Comparison of ENCODE assay signal across 8 cellular contexts in the genomic region with DNA sequence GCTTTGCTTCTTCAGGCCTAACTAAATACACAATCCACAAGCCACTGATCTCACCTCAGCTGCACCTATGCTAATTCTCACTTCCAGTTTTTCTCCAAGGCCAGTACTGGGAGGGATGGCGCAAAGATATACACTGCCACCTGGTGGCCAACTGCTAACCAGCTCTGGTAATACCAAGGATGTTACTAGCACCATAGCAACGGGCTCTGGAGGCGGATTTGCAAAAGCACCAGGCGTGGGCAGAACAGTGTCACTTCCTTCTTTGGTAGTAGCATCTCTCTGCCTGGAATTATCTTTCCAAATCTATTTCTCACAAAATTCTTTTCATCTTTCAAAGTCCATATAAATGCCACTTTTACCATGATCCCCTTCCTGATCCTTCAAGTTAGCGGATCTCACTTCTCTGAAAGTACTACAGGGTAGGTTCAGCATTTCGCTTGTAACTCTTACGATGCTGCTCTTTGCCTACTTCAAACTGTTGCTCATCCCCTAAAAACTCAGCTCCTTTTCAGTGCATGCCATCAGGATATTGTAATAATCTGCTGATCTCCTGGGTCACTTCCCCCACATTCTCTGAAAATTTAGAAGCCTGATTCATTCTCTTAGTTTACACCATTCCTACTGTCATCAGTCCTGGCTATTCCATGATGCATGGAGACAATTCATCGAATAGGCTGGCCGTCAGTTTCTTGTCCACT. TPM values are rescaled to one million over a fixed set of nuclear protein-coding genes. Genes with fewer than 3 reads are reported as not detected.
DNase-seq lines count a peak whose midpoint lies in the region; ATAC-seq and TF ChIP-seq lines count a peak whose summit lies in the region.

No MANE protein-coding gene starts in this region.

- no TSS peak for BruUV-seq in PC-9 (replicated peaks; lab: Mats Ljungman, UMichigan)

- H3K9me3 Mint-ChIP-seq in activated T-cell treated with anti-CD3 and anti-CD28 coated beads, Interleukin-2, amount 50 U/mL, for 4 hours = no peaks in the 10 kb centered on the region

- TF ChIP-seq CTCF in PC-9 (conservative IDR thresholded peaks at IDR 0.05) = peak; percentile 94

- peak overlapping the region; percentile 57; the same call in 1 of the 2 replicates for H3K4me2 ChIP-seq in PC-9

- peaks cover 32% of the 10 kb centered on the region for H3F3A ChIP-seq in PC-9 (ENCODE audit: insufficient read depth, low read depth)

- no peak overlapping the region for H2AFZ ChIP-seq in PC-9

- H3K4me3 ChIP-seq in PC-9 = peak overlapping the region; percentile 18; the same call in 1 of the 2 replicates

- peak overlapping the region; percentile 72 for H3K27ac ChIP-seq in PC-9

- H3K9me2 ChIP-seq in PC-9 (ENCODE audit: insufficient read depth) = no peaks in the 10 kb centered on the region

- POLR2A ChIA-PET in PC-9 (lab: Charles Lee; ENCODE audit: unreplicated experiment) = interaction anchor here (0.5 to 0.7 kb wide), 4 partner anchors 19 to 69 kb away, joined by 3 to 7 read pairs (median 6); no protein-coding TSS in a partner anchor

- H3K36me3 Mint-ChIP-seq in activated T-cell treated with anti-CD3 and anti-CD28 coated beads, Interleukin-2, amount 50 U/mL, for 4 hours (ENCODE audit: insufficient read depth) = no peaks in the 10 kb centered on the region

- H3K27me3 ChIP-seq in PC-9 (ENCODE audit: insufficient read depth, low read depth) = no peaks in the 10 kb centered on the region

- peak; percentile 83 for DNase-seq in Daoy (ENCODE audit: low read depth)
- DNase-seq in HuH-7.5 (ENCODE audit: low spot score) = peak; percentile 45
- peak; percentile 83 to 87 for DNase-seq in PC-9
- DNase-seq in activated T-cell treated with anti-CD3 and anti-CD28 coated beads, Interleukin-2, amount 50 U/mL, for 4 hours = peak; percentile 82
- DNase-seq in fibroblast of peridontal ligament (ENCODE audit: extremely low read depth) = peak; percentile 88
- DNase-seq in non-pigmented ciliary epithelial cell (ENCODE audit: low read depth) = peak; percentile 72
- peak; percentile 84 for DNase-seq in stromal cell of bone marrow (ENCODE audit: low read depth)

- 0 out of 2 replicates have a peak, but pooled peaks cover 5% of the 10 kb centered on the region for H3K9me3 ChIP-seq in PC-9 (ENCODE audit: insufficient read depth, low read depth)

- H3K79me2 ChIP-seq in PC-9 (ENCODE audit: low read depth) = no peaks in the 10 kb centered on the region

- intact Hi-C loops in PC-9 (cut with micrococcal nuclease; ENCODE audit: unreplicated experiment) = loop anchor here (1.0 to 2.0 kb wide), 4 partner anchors 25 to 163 kb away; no protein-coding TSS in a partner anchor

- no peaks in the 10 kb centered on the region for H3K27me3 Mint-ChIP-seq in activated T-cell treated with anti-CD3 and anti-CD28 coated beads, Interleukin-2, amount 50 U/mL, for 4 hours (ENCODE audit: low read depth)

- CTCF ChIA-PET in PC-9 (lab: Charles Lee) = interaction anchor here (0.6 to 2.5 kb wide), 7 partner anchors 25 to 352 kb away, joined by 3 to 19 read pairs (median 4); no protein-coding TSS in a partner anchor

- no peak overlapping the region for H3K4me3 Mint-ChIP-seq in activated T-cell treated with anti-CD3 and anti-CD28 coated beads, Interleukin-2, amount 50 U/mL, for 4 hours

- no peaks in the 10 kb centered on the region for H3K36me3 ChIP-seq in PC-9 (ENCODE audit: low read depth)

- no peaks in the 10 kb centered on the region for H4K20me1 ChIP-seq in PC-9 (ENCODE audit: insufficient read depth)

- H3K4me1 Mint-ChIP-seq in activated T-cell treated with anti-CD3 and anti-CD28 coated beads, Interleukin-2, amount 50 U/mL, for 4 hours (ENCODE audit: low read depth) = peaks cover 16% of the 10 kb centered on the region

- ATAC-seq in GM21723 (IDR thresholded peaks at IDR 0.05; ENCODE audit: unreplicated experiment) = peak; percentile 99
- peak; percentile 97 to 98 for ATAC-seq in activated T-cell treated with anti-CD3 and anti-CD28 coated beads, Interleukin-2, amount 50 U/mL, for 4 hours

- peaks cover 34% of the 10 kb centered on the region for H3K4me1 ChIP-seq in PC-9 (replicated peaks; ENCODE audit: insufficient read depth)

RNA-seq across cellular contexts. Expression of a gene that starts 37.1 kb away (rescaled TPM):
- 4.1 and 5.4 TPM in 2 replicates for total RNA-seq in Daoy (2014; rRNA removed; shearing (Covaris generic))
- total RNA-seq in PC-9 (2021) = 28.2 and 30.3 TPM in 2 replicates
- 10 to 100 TPM; 17.7 to 20.7 (median 19.0) TPM for total RNA-seq in activated T-cell treated with anti-CD3 and anti-CD28 coated beads, Interleukin-2, amount 50 U/mL, for 4 hours

RNA-seq across cellular contexts. Expression of a gene that starts 59.4 kb away (rescaled TPM):
- 7.6 and 9.0 TPM in 2 replicates for total RNA-seq in Daoy (2014; rRNA removed; shearing (Covaris generic))
- 24.9 and 26.2 TPM in 2 replicates for total RNA-seq in PC-9 (2021)
- 100 to 1,000 TPM; 109 to 117 (median 114) TPM for total RNA-seq in activated T-cell treated with anti-CD3 and anti-CD28 coated beads, Interleukin-2, amount 50 U/mL, for 4 hours

Comparison
In these comparisons a context has a peak if more than half of its experiments do, and no peak if none do; other contexts are left out.
1. Peak in every context shown above with its lines: DNase-seq, ATAC-seq, H3K4me3 ChIP-seq and H3K27ac ChIP-seq.